ENCODE assay signal across 9 cellular contexts in the genomic region with DNA sequence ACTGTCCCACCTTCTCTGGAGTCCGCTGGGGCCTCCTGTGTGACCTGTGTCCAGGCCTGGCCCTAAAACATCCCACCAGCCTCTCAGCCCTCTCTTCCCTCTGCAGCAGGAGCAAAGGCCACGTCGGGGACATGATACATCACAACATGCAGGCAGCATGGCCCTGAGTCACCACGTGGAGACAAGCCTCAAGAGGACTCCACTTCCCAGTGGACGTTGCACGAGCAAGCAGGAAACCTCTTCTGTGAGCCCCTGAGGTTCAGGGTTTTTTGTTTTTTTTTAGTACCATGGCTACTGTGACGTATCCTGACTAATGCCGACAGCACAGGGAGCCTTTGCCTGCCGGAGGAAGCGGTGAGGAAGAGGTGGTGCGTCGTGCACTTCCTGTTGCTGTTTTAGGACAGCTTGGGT.
DNase-seq lines count a peak whose midpoint lies in the region; ATAC-seq, FAIRE-seq and TF ChIP-seq lines count a peak whose summit lies in the region.
"Had no signal": no experiment of that assay in that cellular context is flagged by ENCODE, and none has a peak within 500 bp of the region (broad histone marks: within the 10 kb centered on the region; RNA-seq: fewer than 3 reads in every experiment).

No MANE protein-coding gene starts in this region.

- no peak for TF ChIP-seq CTCF in D721Med (IDR thresholded peaks at IDR 0.05; ENCODE audit: insufficient read depth, missing control alignments)

- H3K27ac Mint-ChIP-seq in central memory CD8-positive, alpha-beta T cell (ENCODE audit: low read depth) = peak overlapping the region; percentile 91

- peak; percentile 65 for ATAC-seq in GM18511 (IDR thresholded peaks at IDR 0.05; ENCODE audit: unreplicated experiment)
- peak; percentile 95 for ATAC-seq in central memory CD8-positive, alpha-beta T cell (replicated peaks; ENCODE audit: extremely low read depth, poor library complexity, severe bottlenecking)
- ATAC-seq in GM21529 (IDR thresholded peaks at IDR 0.05; ENCODE audit: unreplicated experiment) = no peak
- ATAC-seq in GM19328 (IDR thresholded peaks at IDR 0.05; ENCODE audit: unreplicated experiment) = no peak

- no peaks in the 10 kb centered on the region for H3K9me3 Mint-ChIP-seq in central memory CD8-positive, alpha-beta T cell

- peaks cover 25% of the 10 kb centered on the region for H3K4me1 Mint-ChIP-seq in central memory CD8-positive, alpha-beta T cell

- peak in 3 of 4 experiments; percentile 20 to 51 (median 51) for DNase-seq in activated CD4-positive, CD25-positive, alpha-beta regulatory T cell (lab: John Stamatoyannopoulos, UW)
- DNase-seq in central memory CD8-positive, alpha-beta T cell (ENCODE audit: low spot score in 2 of 2) = peak; percentile 35 to 73
- DNase-seq in stimulated activated CD4-positive, alpha-beta T cell treated with anti-CD3 and anti-CD28 coated beads, Interleukin-15, amount 100 ng/mL, for 48 hours (ENCODE audit: low read depth in 2 of 2) = peak; percentile 40 to 48
- no peak for DNase-seq in NCI-H774 (lab: John Stamatoyannopoulos, UW)
- DNase-seq in D721Med (ENCODE audit: insufficient read length, low spot score) = no peak
- DNase-seq: NCI-H82 had no signal

- H3K27me3 Mint-ChIP-seq in central memory CD8-positive, alpha-beta T cell = peaks cover 21% of the 10 kb centered on the region

- no peak for FAIRE-seq in D721Med (lab: Jason Lieb, UNC)

- peaks cover 6% of the 10 kb centered on the region for H3K36me3 Mint-ChIP-seq in central memory CD8-positive, alpha-beta T cell (ENCODE audit: insufficient read depth)

- peak overlapping the region; percentile 68 for H3K4me3 Mint-ChIP-seq in central memory CD8-positive, alpha-beta T cell

Comparison
In these comparisons a context has a peak if more than half of its experiments do, and no peak if none do; other contexts are left out.
1. ATAC-seq: peak in GM18511 (single experiment) and central memory CD8-positive, alpha-beta T cell (single experiment); none in GM21529 (single experiment) and GM19328 (single experiment).
2. DNase-seq: peak in activated CD4-positive, CD25-positive, alpha-beta regulatory T cell (3 of 4), central memory CD8-positive, alpha-beta T cell (2 of 2) and stimulated activated CD4-positive, alpha-beta T cell treated with anti-CD3 and anti-CD28 coated beads, Interleukin-15, amount 100 ng/mL, for 48 hours (2 of 2); none in NCI-H774 (single experiment) and D721Med (single experiment).